In genomic region chr12:116015525-116015924, GRCh38 we compare ENCODE assay signal across 8 cellular contexts.
DNase-seq lines count a peak whose midpoint lies in the region; ATAC-seq and TF ChIP-seq lines count a peak whose summit lies in the region.

No MANE protein-coding gene starts in this region.

- peaks cover 5% of the 10 kb centered on the region for H3K4me1 ChIP-seq in adipocyte (ENCODE audit: control insufficient read depth, insufficient read depth, low read length)
- H3K4me1 ChIP-seq in hepatocyte (ENCODE audit: insufficient read depth), result no peaks in the 10 kb centered on the region

- H3K27ac ChIP-seq in hepatocyte, result no peak overlapping the region

- peaks cover 80% of the 10 kb centered on the region for H3K36me3 ChIP-seq in adipocyte (ENCODE audit: control insufficient read depth, insufficient read depth, low read length, severe bottlenecking)
- H3K36me3 ChIP-seq in hepatocyte (replicated peaks; ENCODE audit: insufficient read depth, low read depth), result no peaks in the 10 kb centered on the region

- H3K9me3 ChIP-seq in adipocyte (ENCODE audit: control insufficient read depth, low read length) (no peaks in the 10 kb centered on the region), hepatocyte (ENCODE audit: low read depth) (no peaks in the 10 kb centered on the region)

- H3K9ac ChIP-seq in adipocyte (ENCODE audit: low read length), result no peak overlapping the region

- no peaks in the 10 kb centered on the region for H3K79me2 ChIP-seq in hepatocyte

- ATAC-seq in stimulated activated naive CD8-positive, alpha-beta T cell treated with anti-CD3 and anti-CD28 coated beads, Interleukin-15, Interleukin-2, amounts not matched to agents 100 U/mL and 50 U/mL, for 24 hours, result peak; percentile 71
- ATAC-seq in GM21576 (IDR thresholded peaks at IDR 0.05; ENCODE audit: unreplicated experiment) (no peak), GM18502 (IDR thresholded peaks at IDR 0.05; ENCODE audit: poor library complexity, unreplicated experiment) (no peak)

- no peak overlapping the region for H2AFZ ChIP-seq in hepatocyte

- H3K4me2 ChIP-seq in hepatocyte, result no peak overlapping the region

- H3K4me3 ChIP-seq in adipocyte (ENCODE audit: low read length) (no peak overlapping the region), hepatocyte (no peak overlapping the region)

- peak; percentile 72 for TF ChIP-seq CTCF in hepatocyte (IDR thresholded peaks at IDR 0.05; ENCODE audit: poor library complexity)

- H4K20me1 ChIP-seq in hepatocyte (ENCODE audit: insufficient read depth, poor library complexity, severe bottlenecking), result peaks cover 4% of the 10 kb centered on the region

- 30% methylated on average over 1 of the region's 1 CpG for WGBS in hepatocyte (ENCODE audit: low lambda C conversion rate, missing lambda C conversion rate)

- H3K27me3 ChIP-seq in adipocyte (replicated peaks; ENCODE audit: control insufficient read depth, insufficient read depth, low read length) (no peaks in the 10 kb centered on the region), hepatocyte (no peaks in the 10 kb centered on the region)

- no peaks in the 10 kb centered on the region for H3K9me2 ChIP-seq in hepatocyte (replicated peaks; ENCODE audit: insufficient read depth)

- peak; percentile 30 for DNase-seq in NCI-H1436 (lab: John Stamatoyannopoulos, UW)
- no peak for DNase-seq in NCI-H1436 treated with DMSO at 0.1 percent for 48 hours (lab: John Stamatoyannopoulos, UW)
- DNase-seq in NCI-H1092 (lab: John Stamatoyannopoulos, UW), result peak; percentile 8
- peak; percentile 88 for DNase-seq in adipocyte (ENCODE audit: low read depth)
- peak; percentile 71 for DNase-seq in hepatocyte (ENCODE audit: low spot score)
- DNase-seq in stimulated activated naive CD8-positive, alpha-beta T cell treated with anti-CD3 and anti-CD28 coated beads, Interleukin-15, Interleukin-2, amounts not matched to agents 100 U/mL and 50 U/mL, for 24 hours, result no peak

Comparison
In these comparisons a context has a peak if more than half of its experiments do, and no peak if none do; other contexts are left out.
1. DNase-seq: peak in NCI-H1436 (single experiment), NCI-H1092 (single experiment), adipocyte (single experiment) and hepatocyte (single experiment); none in NCI-H1436 treated with DMSO at 0.1 percent for 48 hours (single experiment) and stimulated activated naive CD8-positive, alpha-beta T cell treated with anti-CD3 and anti-CD28 coated beads, Interleukin-15, Interleukin-2, amounts not matched to agents 100 U/mL and 50 U/mL, for 24 hours (single experiment).